In the genomic region with DNA sequence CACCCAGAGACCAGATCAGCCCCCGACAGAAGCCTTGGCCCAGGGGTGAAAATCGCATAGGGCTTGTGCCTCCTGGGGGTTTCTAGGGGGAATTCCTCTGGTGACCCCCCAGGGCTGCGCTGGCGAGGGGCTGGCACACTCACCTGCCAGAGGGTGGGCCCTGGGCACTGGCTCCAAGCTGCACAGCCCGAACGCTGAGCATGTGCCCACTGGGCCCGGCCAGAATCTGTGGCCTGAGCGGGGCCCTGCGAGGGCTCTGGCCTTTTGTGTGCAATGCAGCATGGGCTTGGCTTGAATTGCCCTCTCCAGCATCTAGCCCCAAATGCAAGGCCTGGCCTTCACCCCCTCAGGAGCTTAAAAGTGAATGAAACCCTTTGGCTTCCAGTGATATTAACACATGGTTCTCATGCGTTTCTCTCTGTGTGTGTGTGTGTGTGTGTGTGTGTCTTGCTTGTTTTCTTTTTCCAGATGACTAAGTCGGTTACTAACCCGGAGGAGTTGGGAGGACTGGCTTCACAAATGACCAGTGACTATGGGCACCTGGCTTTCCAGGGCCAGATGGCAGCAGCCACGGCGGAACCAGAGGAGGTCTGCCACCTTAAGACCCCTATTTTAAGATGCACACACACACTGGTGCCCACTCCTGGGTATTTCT, we compare ENCODE assay signal across 15 cellular contexts.
DNase-seq lines count a peak whose midpoint lies in the region; ATAC-seq, FAIRE-seq and TF ChIP-seq lines count a peak whose summit lies in the region.
"Had no signal": no experiment of that assay in that cellular context is flagged by ENCODE, and none has a peak within 500 bp of the region (broad histone marks: within the 10 kb centered on the region; RNA-seq: fewer than 3 reads in every experiment).

No MANE protein-coding gene starts in this region.

- CTCF ChIA-PET in AG04449 (lab: Yijun Ruan, JAX): interaction anchor here (1.0 to 4.5 kb wide), 17 partner anchors 8 to 311 kb away, joined by 3 to 31 read pairs (median 4); a partner anchor contains a TSS

- intact Hi-C loops in body of pancreas (cut with DNase I): no loop called here

- no peak for ATAC-seq in body of pancreas
- ATAC-seq: activated T-cell treated with anti-CD3 and anti-CD28 coated beads, Interleukin-2, amount 50 U/mL, for 4 hours; foreskin keratinocyte had no signal

- peak overlapping the region in 3 of 4 donors; percentile 58 to 77 (median 75) for H3K27ac ChIP-seq in body of pancreas
- H3K27ac ChIP-seq: foreskin keratinocyte, ovary had no signal

- no peak for TF ChIP-seq CTCF in AG04449 (IDR thresholded peaks at IDR 0.05; ENCODE audit: insufficient read depth, low read length, missing control alignments)
- no peak for TF ChIP-seq CTCF in body of pancreas (IDR thresholded peaks at IDR 0.05)

- no peaks in the 10 kb centered on the region for H3K36me3 ChIP-seq in body of pancreas (replicated peaks in 1 of 2; ENCODE audit: insufficient read depth in 1 of 2, low read depth in 2 of 2)
- H3K36me3 ChIP-seq: ovary had no signal

- no peak for FAIRE-seq in H54 (lab: Jason Lieb, UNC)
- no peak for FAIRE-seq in GM19239 (lab: Jason Lieb, UNC)

- POLR2A ChIA-PET in AG04449 (lab: Yijun Ruan, JAX): interaction anchor here (2.3 to 3.4 kb wide), 3 partner anchors 145 to 264 kb away, joined by 7 to 25 read pairs (median 17); a partner anchor contains a TSS

- no peaks in the 10 kb centered on the region for H3K9me3 ChIP-seq in body of pancreas
- H3K9me3 ChIP-seq: ovary had no signal

- DNase-seq in AG04449 (ENCODE audit: low read depth, low spot score) (peak; percentile 79), H54 (ENCODE audit: insufficient read length, low spot score) (peak; percentile 47), body of pancreas (no peak), kidney glomerular epithelial cell (lab: John Stamatoyannopoulos, UW) (peak; percentile 83), NCI-H82 treated with DMSO at 0.1 percent for 48 hours (lab: John Stamatoyannopoulos, UW; ENCODE audit: unreplicated experiment) (no peak), D341Med (ENCODE audit: low spot score) (no peak), GM19239 (ENCODE audit: insufficient read length, low spot score) (no peak), NOMO-1 (lab: John Stamatoyannopoulos, UW; ENCODE audit: unreplicated experiment in 2 of 2) (no peak)
- DNase-seq: activated T-cell treated with anti-CD3 and anti-CD28 coated beads, Interleukin-2, amount 50 U/mL, for 4 hours; CD4-positive, alpha-beta T cell; central memory CD4-positive, alpha-beta T cell; foreskin keratinocyte; NCI-H446; substantia nigra had no signal

- H3K27me3 ChIP-seq in body of pancreas: no peaks in the 10 kb centered on the region
- H3K27me3 ChIP-seq: foreskin keratinocyte, ovary had no signal

- H3K4me3 ChIP-seq in AG04449 (ENCODE audit: low read depth, low read length) (no peak overlapping the region), body of pancreas (no peak overlapping the region)
- H3K4me3 ChIP-seq: ovary had no signal

- WGBS in body of pancreas, 2 donors: 84 to 92% methylated on average over 14 of the region's 14 CpGs

- peaks cover 22% of the 10 kb centered on the region for H3K4me1 ChIP-seq in body of pancreas
- H3K4me1 ChIP-seq: foreskin keratinocyte had no signal

- TF ChIP-seq POLR2A in H54 (IDR thresholded peaks at IDR 0.05; ENCODE audit: low read depth, low read length): no peak
- TF ChIP-seq POLR2A in body of pancreas (IDR thresholded peaks at IDR 0.05): no peak

Comparison
In these comparisons a context has a peak if more than half of its experiments do, and no peak if none do; other contexts are left out.
1. DNase-seq: peak in AG04449 (single experiment), H54 (single experiment) and kidney glomerular epithelial cell (single experiment); none in body of pancreas (0 of 4), NCI-H82 treated with DMSO at 0.1 percent for 48 hours (single experiment), D341Med (single experiment), GM19239 (single experiment) and NOMO-1 (0 of 2).